8 cellular contexts compared by ENCODE assay signal in the genomic region with DNA sequence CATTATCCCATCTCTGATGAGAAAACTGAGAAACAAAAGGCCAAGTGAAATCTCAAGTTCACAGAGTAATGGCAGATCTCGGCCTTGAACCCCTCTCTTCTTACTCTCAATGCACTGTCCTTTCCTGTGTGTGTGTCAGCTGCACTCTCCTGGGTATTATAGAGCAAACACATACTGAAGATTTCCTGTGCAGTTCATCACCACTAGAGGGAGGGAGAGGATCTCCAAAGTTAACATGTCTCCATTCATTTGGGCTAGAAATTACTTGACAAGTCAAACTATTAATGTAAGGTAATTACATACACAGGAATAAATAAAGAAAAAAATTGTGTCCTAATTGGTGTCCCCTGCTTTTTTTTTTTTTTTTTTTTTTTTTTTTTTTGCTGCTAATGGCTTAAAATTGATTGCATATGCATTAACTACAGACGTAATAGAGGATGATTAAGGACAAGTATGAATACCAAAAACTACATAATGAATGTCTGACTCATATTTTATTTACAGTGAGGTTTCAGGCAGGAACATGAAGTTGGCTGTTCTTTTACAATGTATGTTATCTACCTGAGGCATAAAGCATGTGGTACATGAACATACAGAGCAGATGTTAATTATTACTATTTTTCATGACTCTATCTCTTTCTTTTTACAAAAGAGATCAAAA.
A peak's percentile ranks its signal among the peaks of the same experiment; 100 is the strongest.
DNase-seq lines count a peak whose midpoint lies in the region; ATAC-seq, FAIRE-seq and TF ChIP-seq lines count a peak whose summit lies in the region.

No MANE protein-coding gene starts in this region.

- no peaks in the 10 kb centered on the region for H4K20me1 ChIP-seq in K562 (replicated peaks; ENCODE audit: control insufficient read depth, insufficient read depth, low read length)

- H3K27me3 ChIP-seq in K562 (ENCODE audit: control insufficient read depth in 2 of 2, insufficient read depth in 2 of 2, low read length in 2 of 2) = no peaks in the 10 kb centered on the region
- no peaks in the 10 kb centered on the region for H3K27me3 ChIP-seq in thyroid gland

- intact Hi-C loops in K562 (cut with micrococcal nuclease) = loop anchor here (5.0 kb wide), 1 partner anchor 1569 kb away; no protein-coding TSS in a partner anchor
- intact Hi-C loops in thyroid gland (cut with DNase I) = no loop called here

- H3K4me1 ChIP-seq in K562 (replicated peaks in 1 of 2; ENCODE audit: control insufficient read depth in 2 of 2, insufficient read depth in 2 of 2, low read length in 2 of 2) (no peaks in the 10 kb centered on the region), thyroid gland (no peaks in the 10 kb centered on the region)

- no peaks in the 10 kb centered on the region for H3K9me1 ChIP-seq in K562 (ENCODE audit: control insufficient read depth, insufficient read depth, low read length)

- POLR2A ChIA-PET in K562 (lab: Yijun Ruan, JAX) = no interaction called here

- H3K36me3 Mint-ChIP-seq in activated T-cell treated with anti-CD3 and anti-CD28 coated beads, Interleukin-2, amount 50 U/mL, for 4 hours (ENCODE audit: insufficient read depth) = no peaks in the 10 kb centered on the region

- no TSS peak for BruUV-seq in K562 (replicated peaks; lab: Mats Ljungman, UMichigan)

- TF ChIP-seq CTCF in K562 (IDR thresholded peaks at IDR 0.05 in 2 of 3, conservative IDR thresholded peaks at IDR 0.05 in 1 of 3; ENCODE audit: insufficient read depth in 2 of 3, low read depth in 1 of 3, low read length in 3 of 3) (peak; percentile 33 to 57 (median 56); a peak in 4 of 6 replicates), thyroid gland (IDR thresholded peaks at IDR 0.05) (peak; percentile 13 to 64 (median 49))

- H3K4me3 Mint-ChIP-seq in activated T-cell treated with anti-CD3 and anti-CD28 coated beads, Interleukin-2, amount 50 U/mL, for 4 hours = no peak overlapping the region

- H3K36me3 ChIP-seq in K562 (ENCODE audit: control insufficient read depth, insufficient read depth, low read length) = no peaks in the 10 kb centered on the region
- no peaks in the 10 kb centered on the region for H3K36me3 ChIP-seq in thyroid gland

- H2AFZ ChIP-seq in K562 (ENCODE audit: low read depth, low read length) = no peak overlapping the region

- no peaks in the 10 kb centered on the region for H3K4me1 Mint-ChIP-seq in activated T-cell treated with anti-CD3 and anti-CD28 coated beads, Interleukin-2, amount 50 U/mL, for 4 hours (ENCODE audit: low read depth)

- TF ChIP-seq RAD21 in K562 (CRISPR knock-in tag; conservative IDR thresholded peaks at IDR 0.05 in 1 of 2, IDR thresholded peaks at IDR 0.05 in 1 of 2) = peak; percentile 13 to 64; a peak in 2 of 4 replicates

- 13% methylated on average over 2 of the region's 2 CpGs for WGBS in K562 (ENCODE audit: insufficient coverage, low coverage, missing lambda C conversion rate)
- 52 to 61% methylated on average over 2 of the region's 2 CpGs for WGBS in thyroid gland, 2 donors

- H3K27ac ChIP-seq in K562 (ENCODE audit: extremely low read depth, low read depth, low read length) (no peak overlapping the region), thyroid gland (no peak overlapping the region)

- no peak overlapping the region for H3K9ac ChIP-seq in K562 (ENCODE audit: insufficient read depth in 1 of 2, low read depth in 2 of 2, low read length in 2 of 2)

- peaks cover 10% of the 10 kb centered on the region for H3K27me3 Mint-ChIP-seq in activated T-cell treated with anti-CD3 and anti-CD28 coated beads, Interleukin-2, amount 50 U/mL, for 4 hours (ENCODE audit: low read depth)

- no peaks in the 10 kb centered on the region for H3K79me2 ChIP-seq in K562 (ENCODE audit: control insufficient read depth, insufficient read depth, low read length)

- H3K4me2 ChIP-seq in K562 (ENCODE audit: insufficient read depth, low read length) = no peak overlapping the region

- TF ChIP-seq POLR2A in K562 (conservative IDR thresholded peaks at IDR 0.05) = no peak
- TF ChIP-seq POLR2A in thyroid gland (IDR thresholded peaks at IDR 0.05) = no peak

- peak; percentile 32 for FAIRE-seq in K562 (lab: Jason Lieb, UNC)
- peak; percentile 95 for FAIRE-seq in islet of Langerhans (lab: Jason Lieb, UNC)

- H3K4me3 ChIP-seq in K562 (no peak overlapping the region), thyroid gland (replicated peaks in 1 of 3) (no peak overlapping the region)

- CTCF ChIA-PET in K562 (lab: Yijun Ruan, JAX; ENCODE audit: low intra/inter-chr PET ratio) = interaction anchor here (0.6 to 1.2 kb wide), 5 partner anchors 1131 to 1569 kb away, joined by 3 to 7 read pairs (median 3); no protein-coding TSS in a partner anchor

- H3K9me3 ChIP-seq in K562 (replicated peaks; ENCODE audit: control insufficient read depth, insufficient read depth, low read depth, low read length) (no peaks in the 10 kb centered on the region), thyroid gland (no peaks in the 10 kb centered on the region)

- no peak for DNase-seq in activated T-cell treated with anti-CD3 and anti-CD28 coated beads, Interleukin-2, amount 50 U/mL, for 4 hours
- no peak for DNase-seq in activated T-cell treated with anti-CD3 and anti-CD28 coated beads for 4 hours
- peak; percentile 23 to 50 for DNase-seq in NCI-H526 (lab: John Stamatoyannopoulos, UW)
- DNase-seq in K562 (ENCODE audit: extremely low read depth in 1 of 4, low spot score in 3 of 4) = peak; percentile 14 to 47 (median 20)
- DNase-seq in thyroid gland = peak in 1 of 2 donors; percentile 4

- H3K9me3 Mint-ChIP-seq in activated T-cell treated with anti-CD3 and anti-CD28 coated beads, Interleukin-2, amount 50 U/mL, for 4 hours = no peaks in the 10 kb centered on the region

- no peak for TF ChIP-seq EP300 in K562 (IDR thresholded peaks at IDR 0.05; ENCODE audit: low read length)

- in situ Hi-C loops in K562 (cut with MboI) = loop anchor here (5.0 to 25.0 kb wide), 2 partner anchors 1144 to 1429 kb away; no protein-coding TSS in a partner anchor

- peak; percentile 67 to 72 for ATAC-seq in activated T-cell treated with anti-CD3 and anti-CD28 coated beads, Interleukin-2, amount 50 U/mL, for 4 hours
- ATAC-seq in GM21360 (IDR thresholded peaks at IDR 0.05; ENCODE audit: unreplicated experiment) (peak; percentile 96), HG03469 (IDR thresholded peaks at IDR 0.05; ENCODE audit: unreplicated experiment) (peak; percentile 87), K562 (peak; percentile 78)

TF ChIP-seq in K562, 482 proteins besides CTCF, POLR2A, EP300 and RAD21:
- TF ChIP-seq SMC3 (conservative IDR thresholded peaks at IDR 0.05; ENCODE audit: insufficient read depth, low read depth, low read length) (0 out of 2 replicates have a peak, but pooled peaks have one; percentile 11), KAT7 (CRISPR knock-in tag; IDR thresholded peaks at IDR 0.05; ENCODE audit: borderline replicate concordance) (no peak), ZC3H8 (IDR thresholded peaks at IDR 0.05) (no peak)
TF ChIP-seq in K562: peak in this region for 1.

Comparison
In these comparisons a context has a peak if more than half of its experiments do, and no peak if none do; other contexts are left out.
1. DNase-seq: peak in NCI-H526 (2 of 2) and K562 (4 of 4); none in activated T-cell treated with anti-CD3 and anti-CD28 coated beads, Interleukin-2, amount 50 U/mL, for 4 hours (single experiment) and activated T-cell treated with anti-CD3 and anti-CD28 coated beads for 4 hours (single experiment).
2. Peak in every context shown above with its lines, with median percentiles within 50 percentile points of each other: ATAC-seq.